29 cellular contexts compared by ENCODE assay signal in genomic region chr6:91126876-91127275, GRCh38.
"Had no signal": no experiment of that assay in that cellular context is flagged by ENCODE, and none has a peak within 500 bp of the region (broad histone marks: within the 10 kb centered on the region; RNA-seq: fewer than 3 reads in every experiment).

No MANE protein-coding gene starts in this region.

- H3K9me3 Mint-ChIP-seq: stimulated activated effector memory CD8-positive, alpha-beta T cell treated with anti-CD3 and anti-CD28 coated beads, Interleukin-12 subunit alpha, Interleukin-12 subunit beta, amount 100 ng/mL, for 72 hours; stimulated activated memory B cell treated with anti-CD40 and anti-IgM and Interleukin-4, amounts not matched to agents 10 μg/mL and 1 μg/mL and 100 μg/mL, for 72 hours; stimulated activated naive CD8-positive, alpha-beta T cell treated with anti-CD3 and anti-CD28 coated beads, Interleukin-15, amount 100 ng/mL, for 72 hours; stimulated activated naive CD8-positive, alpha-beta T cell treated with anti-CD3 and anti-CD28 coated beads, Interleukin-15, Interleukin-2, amounts not matched to agents 100 ng/mL and 50 ng/mL, for 24 hours had no signal

- H3K27ac Mint-ChIP-seq: stimulated activated effector memory CD8-positive, alpha-beta T cell treated with anti-CD3 and anti-CD28 coated beads, Interleukin-12 subunit alpha, Interleukin-12 subunit beta, amount 100 ng/mL, for 72 hours; stimulated activated memory B cell treated with anti-CD40 and anti-IgM and Interleukin-4, amounts not matched to agents 10 μg/mL and 1 μg/mL and 100 μg/mL, for 72 hours; stimulated activated naive B cell treated with anti-CD40 and anti-IgM and Interleukin-4, amounts not matched to agents 10 μg/mL and 1 μg/mL and 100 μg/mL, for 72 hours; stimulated activated naive CD8-positive, alpha-beta T cell treated with anti-CD3 and anti-CD28 coated beads, Interleukin-15, amount 100 ng/mL, for 72 hours; stimulated activated naive CD8-positive, alpha-beta T cell treated with anti-CD3 and anti-CD28 coated beads, Interleukin-15, Interleukin-2, amounts not matched to agents 100 ng/mL and 50 ng/mL, for 24 hours; type B pancreatic cell had no signal

- H3K4me3 Mint-ChIP-seq: stimulated activated effector memory CD8-positive, alpha-beta T cell treated with anti-CD3 and anti-CD28 coated beads, Interleukin-12 subunit alpha, Interleukin-12 subunit beta, amount 100 ng/mL, for 72 hours; stimulated activated memory B cell treated with anti-CD40 and anti-IgM and Interleukin-4, amounts not matched to agents 10 μg/mL and 1 μg/mL and 100 μg/mL, for 72 hours; stimulated activated naive B cell treated with anti-CD40 and anti-IgM and Interleukin-4, amounts not matched to agents 10 μg/mL and 1 μg/mL and 100 μg/mL, for 72 hours; stimulated activated naive CD8-positive, alpha-beta T cell treated with anti-CD3 and anti-CD28 coated beads, Interleukin-15, amount 100 ng/mL, for 72 hours; stimulated activated naive CD8-positive, alpha-beta T cell treated with anti-CD3 and anti-CD28 coated beads, Interleukin-15, Interleukin-2, amounts not matched to agents 100 ng/mL and 50 ng/mL, for 24 hours; type B pancreatic cell had no signal

- ATAC-seq: stimulated activated effector memory CD8-positive, alpha-beta T cell treated with anti-CD3 and anti-CD28 coated beads, Interleukin-12 subunit alpha, Interleukin-12 subunit beta, amount 100 ng/mL, for 72 hours; stimulated activated memory B cell treated with anti-CD40 and anti-IgM and Interleukin-4, amounts not matched to agents 10 μg/mL and 1 μg/mL and 100 μg/mL, for 72 hours; stimulated activated naive B cell treated with anti-CD40 and anti-IgM and Interleukin-4, amounts not matched to agents 10 μg/mL and 1 μg/mL and 100 μg/mL, for 72 hours; stimulated activated naive CD8-positive, alpha-beta T cell treated with anti-CD3 and anti-CD28 coated beads, Interleukin-15, amount 100 ng/mL, for 72 hours; stimulated activated naive CD8-positive, alpha-beta T cell treated with anti-CD3 and anti-CD28 coated beads, Interleukin-15, Interleukin-2, amounts not matched to agents 100 U/mL and 50 U/mL, for 24 hours; upper lobe of right lung had no signal

- H3K27me3 Mint-ChIP-seq: stimulated activated memory B cell treated with anti-CD40 and anti-IgM and Interleukin-4, amounts not matched to agents 10 μg/mL and 1 μg/mL and 100 μg/mL, for 72 hours; stimulated activated naive B cell treated with anti-CD40 and anti-IgM and Interleukin-4, amounts not matched to agents 10 μg/mL and 1 μg/mL and 100 μg/mL, for 72 hours; stimulated activated naive CD8-positive, alpha-beta T cell treated with anti-CD3 and anti-CD28 coated beads, Interleukin-15, amount 100 ng/mL, for 72 hours; type B pancreatic cell had no signal

- FAIRE-seq: urothelium cell line had no signal

- H3K4me3 ChIP-seq: stomach, suprapubic skin, testis, thoracic aorta, thyroid gland, tibial artery, tibial nerve, transverse colon, upper lobe of left lung, upper lobe of right lung, uterus, vagina had no signal

- H3K9me3 ChIP-seq: stomach, testis, thoracic aorta, thyroid gland, tibial artery, tibial nerve, transverse colon, upper lobe of left lung, upper lobe of right lung, uterus, vagina had no signal

- H3K36me3 Mint-ChIP-seq: stimulated activated effector memory CD8-positive, alpha-beta T cell treated with anti-CD3 and anti-CD28 coated beads, Interleukin-12 subunit alpha, Interleukin-12 subunit beta, amount 100 ng/mL, for 72 hours; stimulated activated memory B cell treated with anti-CD40 and anti-IgM and Interleukin-4, amounts not matched to agents 10 μg/mL and 1 μg/mL and 100 μg/mL, for 72 hours; stimulated activated naive B cell treated with anti-CD40 and anti-IgM and Interleukin-4, amounts not matched to agents 10 μg/mL and 1 μg/mL and 100 μg/mL, for 72 hours; type B pancreatic cell had no signal

- H3K4me1 Mint-ChIP-seq: stimulated activated effector memory CD8-positive, alpha-beta T cell treated with anti-CD3 and anti-CD28 coated beads, Interleukin-12 subunit alpha, Interleukin-12 subunit beta, amount 100 ng/mL, for 72 hours; stimulated activated memory B cell treated with anti-CD40 and anti-IgM and Interleukin-4, amounts not matched to agents 10 μg/mL and 1 μg/mL and 100 μg/mL, for 72 hours; stimulated activated naive B cell treated with anti-CD40 and anti-IgM and Interleukin-4, amounts not matched to agents 10 μg/mL and 1 μg/mL and 100 μg/mL, for 72 hours; stimulated activated naive CD8-positive, alpha-beta T cell treated with anti-CD3 and anti-CD28 coated beads, Interleukin-15, amount 100 ng/mL, for 72 hours had no signal

- H3K4me1 ChIP-seq: stomach, suprapubic skin, testis, thyroid gland, tibial artery, tibial nerve, transverse colon, upper lobe of left lung, upper lobe of right lung, uterus, vagina had no signal

- H3K36me3 ChIP-seq: stomach, suprapubic skin, thoracic aorta, thyroid gland, tibial artery, tibial nerve, transverse colon, upper lobe of left lung, upper lobe of right lung, uterus, vagina had no signal

- H3K27ac ChIP-seq: stomach, suprapubic skin, testis, thoracic aorta, thyroid gland, tibial artery, tibial nerve, transverse colon, upper lobe of left lung, upper lobe of right lung, uterus, vagina had no signal

- DNase-seq: stimulated activated CD4-positive, alpha-beta T cell treated with anti-CD3 and anti-CD28 coated beads, Interleukin-2, amount 100 ng/mL, for 48 hours; stimulated activated CD4-positive, alpha-beta T cell treated with anti-CD3 and anti-CD28 coated beads, Interleukin-4, amount 100 ng/mL, for 1 hour; stimulated activated CD4-positive, alpha-beta T cell treated with anti-CD3 and anti-CD28 coated beads, Interleukin-4, amount 100 ng/mL, for 24 hours; stimulated activated CD4-positive, alpha-beta T cell treated with anti-CD3 and anti-CD28 coated beads, Interleukin-4, amount 100 ng/mL, for 4 hours; stimulated activated CD8-positive, alpha-beta memory T cell treated with anti-CD3 and anti-CD28 coated beads, Interleukin-4, amount 100 ng/mL, for 48 hours; stimulated activated naive B cell treated with anti-CD40 and anti-IgM and Interleukin-4, amounts not matched to agents 10 μg/mL and 1 μg/mL and 100 μg/mL, for 72 hours; stimulated activated naive CD4-positive, alpha-beta T cell; stimulated activated naive CD4-positive, alpha-beta T cell treated with Interleukin-2 at 50 U/mL for 16 hours; stimulated activated naive CD8-positive, alpha-beta T cell treated with anti-CD3 and anti-CD28 coated beads, Interleukin-15, amount 100 ng/mL, for 72 hours; stimulated activated naive CD8-positive, alpha-beta T cell treated with anti-CD3 and anti-CD28 coated beads, Interleukin-15, Interleukin-2, amounts not matched to agents 100 U/mL and 50 U/mL, for 24 hours; stomach; substantia nigra; testis; thyroid gland; tibial artery; transverse colon; trophoblast cell; upper lobe of left lung; upper lobe of right lung; uterus had no signal

- H3K27me3 ChIP-seq: stomach, suprapubic skin, testis, thyroid gland, tibial artery, tibial nerve, transverse colon, upper lobe of left lung, upper lobe of right lung, uterus, vagina had no signal
